ENCODE assay signal across 7 cellular contexts in genomic region chr2:229910832-229911412, GRCh38. TPM values are rescaled to one million over a fixed set of nuclear protein-coding genes. Genes with fewer than 3 reads are reported as not detected.
DNase-seq lines count a peak whose midpoint lies in the region; ATAC-seq, FAIRE-seq and TF ChIP-seq lines count a peak whose summit lies in the region.

No MANE protein-coding gene starts in this region.

- no peaks in the 10 kb centered on the region for H3K27me3 Mint-ChIP-seq in activated CD8-positive, alpha-beta T cell treated with anti-CD3 and anti-CD28 coated beads, Interleukin-2, amount 10 ng/mL, durations not matched to agents 7 days and 5 days (ENCODE audit: low read depth)

- peaks cover 42% of the 10 kb centered on the region for H3K4me1 Mint-ChIP-seq in activated CD8-positive, alpha-beta T cell treated with anti-CD3 and anti-CD28 coated beads, Interleukin-2, amount 10 ng/mL, durations not matched to agents 7 days and 5 days (ENCODE audit: low read depth)

- WGBS in lung, 2 donors = 68 to 84% methylated on average over 1 of the region's 1 CpG

- no peaks in the 10 kb centered on the region for H3K9me3 Mint-ChIP-seq in activated CD8-positive, alpha-beta T cell treated with anti-CD3 and anti-CD28 coated beads, Interleukin-2, amount 10 ng/mL, durations not matched to agents 7 days and 5 days (ENCODE audit: insufficient read depth)

- H3K4me1 ChIP-seq in HUES48 (ENCODE audit: control insufficient read depth, insufficient read depth, low read length) = peaks cover 24% of the 10 kb centered on the region; the same call in 1 of the 2 replicates
- H3K4me1 ChIP-seq in lung (ENCODE audit: control insufficient read depth in 2 of 2, insufficient read depth in 2 of 2, low read length in 2 of 2) = peaks cover 7 to 22% of the 10 kb centered on the region in 2 donors

- ATAC-seq in GM19397 (IDR thresholded peaks at IDR 0.05; ENCODE audit: unreplicated experiment) = peak; percentile 65
- ATAC-seq in activated CD8-positive, alpha-beta T cell treated with anti-CD3 and anti-CD28 coated beads, Interleukin-2, amount 10 ng/mL, durations not matched to agents 7 days and 5 days = peak; percentile 58
- ATAC-seq in lung (ENCODE audit: insufficient read depth, low FRiP score) = no peak

- H3K27me3 ChIP-seq in HUES48 (ENCODE audit: control insufficient read depth, insufficient read depth, low read length) (no peaks in the 10 kb centered on the region), lung (ENCODE audit: control insufficient read depth, insufficient read depth) (no peaks in the 10 kb centered on the region)

- peak; percentile 26 for TF ChIP-seq CTCF in lung (IDR thresholded peaks at IDR 0.05; ENCODE audit: control extremely low read depth, extremely low read depth)

- peaks cover 25% of the 10 kb centered on the region for H3K36me3 Mint-ChIP-seq in activated CD8-positive, alpha-beta T cell treated with anti-CD3 and anti-CD28 coated beads, Interleukin-2, amount 10 ng/mL, durations not matched to agents 7 days and 5 days (ENCODE audit: low read depth)

- H3K9me3 ChIP-seq in HUES48 (ENCODE audit: control insufficient read depth, insufficient read depth, low read length) (no peaks in the 10 kb centered on the region), lung (ENCODE audit: control insufficient read depth in 2 of 2, insufficient read depth in 1 of 2, low read length in 1 of 2) (no peaks in the 10 kb centered on the region)

- POLR2A ChIA-PET in activated CD8-positive, alpha-beta T cell treated with anti-CD3 and anti-CD28 coated beads, Interleukin-2, amount 10 ng/mL, durations not matched to agents 7 days and 5 days (lab: Charles Lee) = interaction anchor here (1.1 kb wide), 1 partner anchor 9 kb away, joined by 3 read pairs; no protein-coding TSS in a partner anchor

- no peak overlapping the region for H3K9ac ChIP-seq in HUES48 (ENCODE audit: low read depth, low read length)

- H3K4me3 ChIP-seq in HUES48 (ENCODE audit: low read depth, low read length) = no peak overlapping the region
- H3K4me3 ChIP-seq in lung = no peak overlapping the region

- CTCF ChIA-PET in activated CD8-positive, alpha-beta T cell treated with anti-CD3 and anti-CD28 coated beads, Interleukin-2, amount 10 ng/mL, durations not matched to agents 7 days and 5 days (lab: Charles Lee) = interaction anchor here (0.7 to 4.5 kb wide), 21 partner anchors 9 to 156 kb away, joined by 3 to 81 read pairs (median 4); partner anchors contain the start of gene TRIP12

- peak; percentile 46 for FAIRE-seq in G401.6 (lab: Jason Lieb, UNC)

- H3K27ac ChIP-seq in HUES48 (ENCODE audit: low read depth, low read length) (peak overlapping the region; percentile 41), lung (ENCODE audit: low read depth in 1 of 2, low read length in 1 of 2) (no peak overlapping the region)

- no peak overlapping the region for H3K4me3 Mint-ChIP-seq in activated CD8-positive, alpha-beta T cell treated with anti-CD3 and anti-CD28 coated beads, Interleukin-2, amount 10 ng/mL, durations not matched to agents 7 days and 5 days

- no peak overlapping the region for H3K27ac Mint-ChIP-seq in activated CD8-positive, alpha-beta T cell treated with anti-CD3 and anti-CD28 coated beads, Interleukin-2, amount 10 ng/mL, durations not matched to agents 7 days and 5 days

- peak; percentile 30 for DNase-seq in activated CD8-positive, alpha-beta T cell treated with anti-CD3 and anti-CD28 coated beads, Interleukin-2, amount 10 ng/mL, durations not matched to agents 7 days and 5 days
- DNase-seq in lung (ENCODE audit: low spot score) (no peak), NCI-H226 (no peak)
- DNase-seq in stimulated activated CD4-positive, alpha-beta T cell treated with anti-CD3 and anti-CD28 coated beads, Interleukin-1b, Interleukin-23, amount 100 ng/mL, for 48 hours = no peak

- H3K36me3 ChIP-seq in HUES48 (ENCODE audit: control insufficient read depth, insufficient read depth, low read length) (peaks cover 3% of the 10 kb centered on the region; the same call in 1 of the 2 replicates), lung (ENCODE audit: control insufficient read depth in 2 of 2, insufficient read depth in 2 of 2, low read length in 2 of 2) (peaks cover 0 to 2% of the 10 kb centered on the region in 2 donors)

RNA-seq across cellular contexts. Expression of gene TRIP12, which starts 10.9 kb away (rescaled TPM):
- 100 to 1,000 TPM; 221 to 229 TPM for total RNA-seq in activated CD8-positive, alpha-beta T cell treated with anti-CD3 and anti-CD28 coated beads, Interleukin-2, amount 10 ng/mL, durations not matched to agents 7 days and 5 days
- total RNA-seq in lung = 100 to 1,000 TPM; 184 to 358 TPM
- 10 to 100 TPM; 18.6 to 52.8 TPM for polyA plus RNA-seq in lung

RNA-seq across cellular contexts. Expression of gene FBXO36, which starts 11.4 kb away (rescaled TPM):
- total RNA-seq in activated CD8-positive, alpha-beta T cell treated with anti-CD3 and anti-CD28 coated beads, Interleukin-2, amount 10 ng/mL, durations not matched to agents 7 days and 5 days = 1 to 10 TPM; 1.0 to 1.1 TPM
- total RNA-seq in lung = 1 to 10 TPM; 6.3 to 9.3 TPM
- polyA plus RNA-seq in lung = 1 to 10 TPM; 2.2 to 2.5 TPM
